ENCODE assay signal across 10 cellular contexts in genomic region chr9:27489087-27489876, GRCh38. TPM values are rescaled to one million over a fixed set of nuclear protein-coding genes. Genes with fewer than 3 reads are reported as not detected.
DNase-seq lines count a peak whose midpoint lies in the region; ATAC-seq and TF ChIP-seq lines count a peak whose summit lies in the region.
"Had no signal": no experiment of that assay in that cellular context is flagged by ENCODE, and none has a peak within 500 bp of the region (broad histone marks: within the 10 kb centered on the region; RNA-seq: fewer than 3 reads in every experiment).

No MANE protein-coding gene starts in this region.

- H3K9me3 ChIP-seq in MG63: no peaks in the 10 kb centered on the region

- peak overlapping the region; percentile 90 for H3K27ac Mint-ChIP-seq in neural crest cell (ENCODE audit: unreplicated experiment)

- H3K27me3 ChIP-seq in H7 (ENCODE audit: control insufficient read depth, insufficient read depth, low read length) (no peaks in the 10 kb centered on the region), MG63 (no peaks in the 10 kb centered on the region)
- H3K27me3 ChIP-seq: cardiac muscle cell had no signal

- H3K36me3 ChIP-seq in H7 (replicated peaks; ENCODE audit: control insufficient read depth, insufficient read depth, low read length) (no peaks in the 10 kb centered on the region), MG63 (no peaks in the 10 kb centered on the region)
- H3K36me3 ChIP-seq: cardiac muscle cell had no signal

- no peaks in the 10 kb centered on the region for H3K9me3 Mint-ChIP-seq in neural crest cell
- H3K9me3 Mint-ChIP-seq in activated T-cell treated with anti-CD3 and anti-CD28 coated beads, Interleukin-2, amount 50 U/mL, for 4 hours: no peaks in the 10 kb centered on the region

- H3K4me3 Mint-ChIP-seq in neural crest cell: peak overlapping the region; percentile 5
- no peak overlapping the region for H3K4me3 Mint-ChIP-seq in activated T-cell treated with anti-CD3 and anti-CD28 coated beads, Interleukin-2, amount 50 U/mL, for 4 hours

- peak; percentile 42 for DNase-seq in H7
- no peak for DNase-seq in neural crest cell (ENCODE audit: low read depth, low spot score)
- DNase-seq in cortex of kidney (lab: John Stamatoyannopoulos, UW): no peak
- no peak for DNase-seq in activated T-cell treated with anti-CD3 and anti-CD28 coated beads, Interleukin-2, amount 50 U/mL, for 4 hours
- no peak for DNase-seq in G401 (ENCODE audit: low spot score)
- no peak for DNase-seq in MG63
- DNase-seq: activated CD4-positive, alpha-beta T cell treated with anti-CD3 and anti-CD28 coated beads for 4 hours had no signal

- peaks cover 3% of the 10 kb centered on the region for H3K36me3 Mint-ChIP-seq in neural crest cell (ENCODE audit: low read depth)
- H3K36me3 Mint-ChIP-seq in activated T-cell treated with anti-CD3 and anti-CD28 coated beads, Interleukin-2, amount 50 U/mL, for 4 hours (ENCODE audit: insufficient read depth): peaks cover 2% of the 10 kb centered on the region

- no peak for TF ChIP-seq CTCF in neural crest cell (conservative IDR thresholded peaks at IDR 0.05)

- H3K27me3 Mint-ChIP-seq in neural crest cell (ENCODE audit: low read depth): no peaks in the 10 kb centered on the region
- H3K27me3 Mint-ChIP-seq in activated T-cell treated with anti-CD3 and anti-CD28 coated beads, Interleukin-2, amount 50 U/mL, for 4 hours (ENCODE audit: low read depth): no peaks in the 10 kb centered on the region

- ATAC-seq in GM18909 (IDR thresholded peaks at IDR 0.05; ENCODE audit: poor library complexity, unreplicated experiment) (peak; percentile 84), HG03558 (IDR thresholded peaks at IDR 0.05; ENCODE audit: extremely low read depth, unreplicated experiment) (peak; percentile 79)
- ATAC-seq in activated T-cell treated with anti-CD3 and anti-CD28 coated beads, Interleukin-2, amount 50 U/mL, for 4 hours: no peak

- H3K4me1 Mint-ChIP-seq in neural crest cell: peaks cover 62% of the 10 kb centered on the region
- peaks cover 19% of the 10 kb centered on the region for H3K4me1 Mint-ChIP-seq in activated T-cell treated with anti-CD3 and anti-CD28 coated beads, Interleukin-2, amount 50 U/mL, for 4 hours (ENCODE audit: low read depth)

- in situ Hi-C loops in G401 (cut with HindIII; ENCODE audit: low sequenced_read_pairs): no loop called here

- H3K4me3 ChIP-seq in H7 (ENCODE audit: insufficient read depth, low read depth, low read length) (no peak overlapping the region), MG63 (no peak overlapping the region)
- H3K4me3 ChIP-seq: cardiac muscle cell had no signal

RNA-seq across cellular contexts. Expression of gene IFNK, which starts 34.8 kb away (rescaled TPM):
- not detected in 2 replicates for total RNA-seq in H7 (2014; rRNA removed; shearing (Covaris generic))
- total RNA-seq in neural crest cell: not detected in 2 replicates
- not detected for total RNA-seq in activated T-cell treated with anti-CD3 and anti-CD28 coated beads, Interleukin-2, amount 50 U/mL, for 4 hours
- not detected in 2 replicates for total RNA-seq in G401 (2014; rRNA removed; shearing (Covaris generic))
- not detected in 2 replicates for total RNA-seq in MG63 (2014; rRNA removed; shearing (Covaris generic); ENCODE audit: low replicate concordance)
- total RNA-seq: cardiac muscle cell had no signal

RNA-seq across cellular contexts. Expression of gene MOB3B, which starts 40.3 kb away (rescaled TPM):
- 6.9 and 7.9 TPM in 2 replicates for total RNA-seq in H7 (2014; rRNA removed; shearing (Covaris generic))
- total RNA-seq in neural crest cell: 20.5 and 21.8 TPM in 2 replicates
- total RNA-seq in activated T-cell treated with anti-CD3 and anti-CD28 coated beads, Interleukin-2, amount 50 U/mL, for 4 hours: under 1 TPM; 0.45 to 0.96 (median 0.57) TPM
- total RNA-seq in G401 (2014; rRNA removed; shearing (Covaris generic)): not detected in 2 replicates
- not detected in 2 replicates for total RNA-seq in MG63 (2014; rRNA removed; shearing (Covaris generic); ENCODE audit: low replicate concordance)

Comparison
In these comparisons a context has a peak if more than half of its experiments do, and no peak if none do; other contexts are left out.
1. ATAC-seq: peak in GM18909 (single experiment) and HG03558 (single experiment); none in activated T-cell treated with anti-CD3 and anti-CD28 coated beads, Interleukin-2, amount 50 U/mL, for 4 hours (0 of 2).